8 cellular contexts compared by ENCODE assay signal in genomic region chr15:90001683-90002427, GRCh38. TPM values are rescaled to one million over a fixed set of nuclear protein-coding genes. Genes with fewer than 3 reads are reported as not detected.
DNase-seq lines count a peak whose midpoint lies in the region; ATAC-seq and TF ChIP-seq lines count a peak whose summit lies in the region.

No MANE protein-coding gene starts in this region.

- DNase-seq in Caco-2 (peak; percentile 53 to 71), NCI-H2171 treated with DMSO at 0.1 percent for 48 hours (lab: John Stamatoyannopoulos, UW) (peak; percentile 58), endodermal cell (peak; percentile 86)
- DNase-seq in activated CD8-positive, alpha-beta memory T cell treated with anti-CD3 and anti-CD28 coated beads, Interleukin-2, amount 10 ng/mL, durations not matched to agents 7 days and 5 days = peak; percentile 70
- peak; percentile 19 to 45 for DNase-seq in stimulated activated CD8-positive, alpha-beta memory T cell treated with anti-CD3 and anti-CD28 coated beads, Interleukin-4, amount 100 ng/mL, for 4 hours (ENCODE audit: low read depth in 2 of 2, low spot score in 1 of 2)

- H3K27ac Mint-ChIP-seq in Caco-2 (ENCODE audit: unreplicated experiment) (peak overlapping the region; percentile 88), endodermal cell (no peak overlapping the region)
- H3K27ac Mint-ChIP-seq in activated CD8-positive, alpha-beta memory T cell treated with anti-CD3 and anti-CD28 coated beads, Interleukin-2, amount 10 ng/mL, durations not matched to agents 7 days and 5 days = peak overlapping the region; percentile 83

- TF ChIP-seq CTCF in Caco-2 (IDR thresholded peaks at IDR 0.05; ENCODE audit: insufficient read depth in 1 of 2, low read depth in 1 of 2, low read length in 1 of 2, severe bottlenecking in 1 of 2, unreplicated experiment in 1 of 2) (no peak), endodermal cell (conservative IDR thresholded peaks at IDR 0.05) (no peak)

- H3K27me3 ChIP-seq in Caco-2 (replicated peaks; ENCODE audit: control insufficient read depth, insufficient read depth, low read length) = no peaks in the 10 kb centered on the region
- no peaks in the 10 kb centered on the region for H3K27me3 ChIP-seq in endodermal cell (ENCODE audit: control insufficient read depth, insufficient read depth, low read length, poor library complexity, severe bottlenecking)

- peak; percentile 43 for ATAC-seq in GM21723 (IDR thresholded peaks at IDR 0.05; ENCODE audit: unreplicated experiment)
- ATAC-seq in activated CD8-positive, alpha-beta memory T cell treated with anti-CD3 and anti-CD28 coated beads, Interleukin-2, amount 10 ng/mL, durations not matched to agents 7 days and 5 days = peak; percentile 60
- no peak for ATAC-seq in HG03378 (IDR thresholded peaks at IDR 0.05; ENCODE audit: unreplicated experiment)

- H3K27me3 Mint-ChIP-seq in Caco-2 (ENCODE audit: insufficient read depth, unreplicated experiment) (no peaks in the 10 kb centered on the region), endodermal cell (ENCODE audit: insufficient read depth) (no peaks in the 10 kb centered on the region)
- H3K27me3 Mint-ChIP-seq in activated CD8-positive, alpha-beta memory T cell treated with anti-CD3 and anti-CD28 coated beads, Interleukin-2, amount 10 ng/mL, durations not matched to agents 7 days and 5 days = no peaks in the 10 kb centered on the region

- H3K9ac ChIP-seq in endodermal cell (ENCODE audit: extremely low read depth, low read length, poor library complexity, severe bottlenecking) = no peak overlapping the region

- H3K4me3 ChIP-seq in Caco-2 (ENCODE audit: low read depth, low read length) (peak overlapping the region; percentile 65), endodermal cell (ENCODE audit: low read length) (no peak overlapping the region), mesodermal cell (ENCODE audit: extremely low read depth, insufficient read depth, low read length, poor library complexity, severe bottlenecking) (peak overlapping the region; percentile 61)

- H3K4me3 Mint-ChIP-seq in Caco-2 (ENCODE audit: unreplicated experiment) = peak overlapping the region; percentile 86
- peak overlapping the region; percentile 86 for H3K4me3 Mint-ChIP-seq in activated CD8-positive, alpha-beta memory T cell treated with anti-CD3 and anti-CD28 coated beads, Interleukin-2, amount 10 ng/mL, durations not matched to agents 7 days and 5 days
- H3K4me3 Mint-ChIP-seq in endodermal cell = peak overlapping the region; percentile 87

- WGBS in endodermal cell (ENCODE audit: insufficient coverage in 1 of 2, insufficient read length in 1 of 2), 2 experiments = 0% methylated on average over 66 of the region's 89 CpGs; no CpG with 5 or more reads in 1 of the 2 experiments
- 0% methylated on average over 7 to 23 of the region's 89 CpGs for WGBS in mesodermal cell (ENCODE audit: insufficient coverage in 2 of 2), 2 experiments

- H3K36me3 Mint-ChIP-seq in Caco-2 (ENCODE audit: insufficient read depth, unreplicated experiment) (peaks cover 15% of the 10 kb centered on the region), endodermal cell (ENCODE audit: low read depth) (peaks cover 2% of the 10 kb centered on the region)
- peaks cover 4% of the 10 kb centered on the region for H3K36me3 Mint-ChIP-seq in activated CD8-positive, alpha-beta memory T cell treated with anti-CD3 and anti-CD28 coated beads, Interleukin-2, amount 10 ng/mL, durations not matched to agents 7 days and 5 days

- H3K4me1 ChIP-seq in Caco-2 = peaks cover 64% of the 10 kb centered on the region
- H3K4me1 ChIP-seq in endodermal cell (ENCODE audit: control insufficient read depth, insufficient read depth, low read length) = peaks cover 35% of the 10 kb centered on the region
- peaks cover 37% of the 10 kb centered on the region for H3K4me1 ChIP-seq in mesodermal cell (ENCODE audit: control insufficient read depth, insufficient read depth, low read length, poor library complexity, severe bottlenecking)

- CTCF ChIA-PET in Caco-2 (lab: Charles Lee) = no interaction called here
- CTCF ChIA-PET in activated CD8-positive, alpha-beta memory T cell treated with anti-CD3 and anti-CD28 coated beads, Interleukin-2, amount 10 ng/mL, durations not matched to agents 7 days and 5 days (lab: Charles Lee) = interaction anchor here (1.0 to 1.6 kb wide), 2 partner anchors 32 to 33 kb away, joined by 3 read pairs; no protein-coding TSS in a partner anchor

- POLR2A ChIA-PET in Caco-2 (lab: Charles Lee) = interaction anchor here (0.6 to 1.0 kb wide), 3 partner anchors 75 to 247 kb away, joined by 3 to 4 read pairs (median 3); no protein-coding TSS in a partner anchor

- H3K9me3 Mint-ChIP-seq in Caco-2 (ENCODE audit: unreplicated experiment) (no peaks in the 10 kb centered on the region), endodermal cell (no peaks in the 10 kb centered on the region)
- no peaks in the 10 kb centered on the region for H3K9me3 Mint-ChIP-seq in activated CD8-positive, alpha-beta memory T cell treated with anti-CD3 and anti-CD28 coated beads, Interleukin-2, amount 10 ng/mL, durations not matched to agents 7 days and 5 days (ENCODE audit: low read depth)

- peaks cover 42% of the 10 kb centered on the region for H3K4me1 Mint-ChIP-seq in Caco-2 (ENCODE audit: low read depth, unreplicated experiment)
- peaks cover 39% of the 10 kb centered on the region for H3K4me1 Mint-ChIP-seq in activated CD8-positive, alpha-beta memory T cell treated with anti-CD3 and anti-CD28 coated beads, Interleukin-2, amount 10 ng/mL, durations not matched to agents 7 days and 5 days
- peaks cover 48% of the 10 kb centered on the region for H3K4me1 Mint-ChIP-seq in endodermal cell

- H3K36me3 ChIP-seq in Caco-2 (ENCODE audit: control insufficient read depth, insufficient read depth, low read length) (no peaks in the 10 kb centered on the region), endodermal cell (ENCODE audit: control insufficient read depth, insufficient read depth, low read length) (no peaks in the 10 kb centered on the region), mesodermal cell (ENCODE audit: control insufficient read depth, insufficient read depth, low read length) (peaks cover 4% of the 10 kb centered on the region)

- intact Hi-C loops in Caco-2 (cut with micrococcal nuclease; ENCODE audit: unreplicated experiment) = loop anchor here (5.0 kb wide), 1 partner anchor 75 kb away; no protein-coding TSS in a partner anchor

- H3K9me3 ChIP-seq in Caco-2 = no peaks in the 10 kb centered on the region
- no peaks in the 10 kb centered on the region for H3K9me3 ChIP-seq in endodermal cell (ENCODE audit: control insufficient read depth, low read length)
- H3K9me3 ChIP-seq in mesodermal cell (ENCODE audit: control insufficient read depth, low read length) = no peaks in the 10 kb centered on the region

- H3K27ac ChIP-seq in endodermal cell (ENCODE audit: low read depth, low read length) = peak overlapping the region; percentile 70
- H3K27ac ChIP-seq in mesodermal cell (ENCODE audit: low read depth, low read length, severe bottlenecking) = peak overlapping the region; percentile 53

- no TSS peak for BruUV-seq in Caco-2 (replicated peaks; lab: Mats Ljungman, UMichigan)

RNA-seq across cellular contexts. Expression of gene ZNF710, which starts 0.7 kb away (rescaled TPM):
- 16.5 and 21.4 TPM in 2 replicates for total RNA-seq in Caco-2 (2022)
- 10 to 100 TPM; 14.1 to 16.6 TPM for total RNA-seq in activated CD8-positive, alpha-beta memory T cell treated with anti-CD3 and anti-CD28 coated beads, Interleukin-2, amount 10 ng/mL, durations not matched to agents 7 days and 5 days
- 10 to 100 TPM; 31.8 to 39.1 TPM for total RNA-seq in endodermal cell
- 37.1 TPM for polyA plus RNA-seq in endodermal cell (2013, experiment 1 of 2)
- 33.8 TPM for polyA plus RNA-seq in endodermal cell (2013, experiment 2 of 2)
- polyA plus RNA-seq in mesodermal cell (2013, experiment 1 of 2) = 32.7 TPM
- 29.2 TPM for polyA plus RNA-seq in mesodermal cell (2013, experiment 2 of 2)

Comparison
In these comparisons a context has a peak if more than half of its experiments do, and no peak if none do; other contexts are left out.
1. DNase-seq: peak in every context shown above with its lines; median percentile 86 in endodermal cell; 70 in activated CD8-positive, alpha-beta memory T cell treated with anti-CD3 and anti-CD28 coated beads, Interleukin-2, amount 10 ng/mL, durations not matched to agents 7 days and 5 days; 62 in Caco-2; 58 in NCI-H2171 treated with DMSO at 0.1 percent for 48 hours; 32 in stimulated activated CD8-positive, alpha-beta memory T cell treated with anti-CD3 and anti-CD28 coated beads, Interleukin-4, amount 100 ng/mL, for 4 hours.